Comparison of ENCODE assay signal across 9 cellular contexts in genomic region chr20:3777381-3777725, GRCh38. TPM values are rescaled to one million over a fixed set of nuclear protein-coding genes. Genes with fewer than 3 reads are reported as not detected.
DNase-seq lines count a peak whose midpoint lies in the region; ATAC-seq, FAIRE-seq and TF ChIP-seq lines count a peak whose summit lies in the region.
"Had no signal": no experiment of that assay in that cellular context is flagged by ENCODE, and none has a peak within 500 bp of the region (broad histone marks: within the 10 kb centered on the region; RNA-seq: fewer than 3 reads in every experiment).

No MANE protein-coding gene starts in this region.

- DNase-seq in GM06990 (ENCODE audit: extremely low read depth, insufficient read length): no peak
- no peak for DNase-seq in WERI-Rb-1
- DNase-seq in left ventricle myocardium superior: no peak
- DNase-seq in sciatic nerve (ENCODE audit: low spot score): no peak
- DNase-seq in GM10248 (ENCODE audit: extremely low spot score): no peak
- no peak for DNase-seq in SIG-M5 (lab: John Stamatoyannopoulos, UW)
- no peak for DNase-seq in urothelium cell line (ENCODE audit: low spot score)

- intact Hi-C loops in left ventricle myocardium superior (cut with micrococcal nuclease) (no loop called here), sciatic nerve (cut with DNase I) (no loop called here)

- FAIRE-seq in urothelium cell line (lab: Jason Lieb, UNC): no peak
- FAIRE-seq: endometrium had no signal

- ATAC-seq in left ventricle myocardium superior (peak; percentile 3), sciatic nerve (peak; percentile 16), HG02938 (IDR thresholded peaks at IDR 0.05; ENCODE audit: unreplicated experiment) (no peak)

- POLR2A ChIA-PET in GM10248 (lab: Yijun Ruan, JAX): no interaction called here

- H3K4me3 ChIP-seq in GM06990 (replicated peaks; ENCODE audit: low read depth, low read length) (peak overlapping the region; percentile 23), WERI-Rb-1 (ENCODE audit: low read depth, low read length) (peak overlapping the region; percentile 39)

- TF ChIP-seq CTCF in GM06990 (IDR thresholded peaks at IDR 0.05; ENCODE audit: insufficient read depth, low read length, poor library complexity, severe bottlenecking) (no peak), WERI-Rb-1 (IDR thresholded peaks at IDR 0.05; ENCODE audit: low read depth, low read length) (no peak), GM10248 (IDR thresholded peaks at IDR 0.05; ENCODE audit: control extremely low read depth, extremely low read depth, low read depth, missing control alignments) (no peak)

- H3K27ac ChIP-seq in WERI-Rb-1: no peak overlapping the region

- no peaks in the 10 kb centered on the region for H3K36me3 ChIP-seq in GM06990 (ENCODE audit: control insufficient read depth, insufficient read depth, low read length)
- H3K36me3 ChIP-seq in WERI-Rb-1: no peaks in the 10 kb centered on the region

- H3K27me3 ChIP-seq in GM06990 (replicated peaks; ENCODE audit: control insufficient read depth, insufficient read depth, low read length): peaks cover 1% of the 10 kb centered on the region
- H3K27me3 ChIP-seq in WERI-Rb-1 (ENCODE audit: insufficient read depth, low read depth, severe bottlenecking): peaks cover 2% of the 10 kb centered on the region

- CTCF ChIA-PET in GM10248 (lab: Yijun Ruan, JAX): interaction anchor here (1.4 to 3.4 kb wide), 3 partner anchors 9 to 20 kb away, joined by 3 to 30 read pairs (median 5); partner anchors contain the start of genes ADISSP and CENPB

- H3K9me3 ChIP-seq in WERI-Rb-1 (ENCODE audit: severe bottlenecking): peaks cover 3% of the 10 kb centered on the region

RNA-seq across cellular contexts. Expression of gene SPEF1, which starts 3.9 kb away (rescaled TPM):
- not detected for total RNA-seq in left ventricle myocardium superior
- not detected for total RNA-seq in sciatic nerve

RNA-seq across cellular contexts. Expression of gene CENPB, which starts 9.2 kb away (rescaled TPM):
- 68.3 TPM for total RNA-seq in left ventricle myocardium superior
- total RNA-seq in sciatic nerve: 71.0 TPM

RNA-seq across cellular contexts. Expression of gene ADISSP, which starts 9.8 kb away (rescaled TPM):
- total RNA-seq in left ventricle myocardium superior: 10.3 TPM
- total RNA-seq in sciatic nerve: 25.7 TPM

RNA-seq across cellular contexts. Expression of gene CDC25B, which starts 18.8 kb away (rescaled TPM):
- 7.5 TPM for total RNA-seq in left ventricle myocardium superior
- total RNA-seq in sciatic nerve: 55.2 TPM

RNA-seq across cellular contexts. Expression of gene AP5S1, which starts 43.0 kb away (rescaled TPM):
- 10.2 TPM for total RNA-seq in left ventricle myocardium superior
- total RNA-seq in sciatic nerve: 8.4 TPM
